ENCODE assay signal across 1 cellular context in the genomic region with DNA sequence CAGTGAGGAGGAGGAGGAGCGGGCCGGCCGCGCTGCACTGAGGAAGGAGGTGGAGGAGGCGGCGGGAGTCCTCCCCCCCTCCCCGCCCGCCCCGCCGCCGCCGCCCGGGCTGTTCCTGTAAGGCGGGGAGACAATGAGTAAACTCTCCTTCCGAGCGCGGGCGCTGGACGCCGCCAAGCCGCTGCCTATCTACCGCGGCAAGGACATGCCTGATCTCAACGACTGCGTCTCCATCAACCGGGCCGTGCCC.
TF ChIP-seq lines count a peak whose summit lies in the region.

No MANE protein-coding gene starts in this region.

TF ChIP-seq in K562, 482 proteins besides CTCF, POLR2A, EP300 and RAD21 (continued from another document and continues in another):
- no peak for TF ChIP-seq ZBTB2 (IDR thresholded peaks at IDR 0.05)
- no peak for TF ChIP-seq HDAC6 (IDR thresholded peaks at IDR 0.05; ENCODE audit: low read depth, low read length)
- TF ChIP-seq, protein P1, sequence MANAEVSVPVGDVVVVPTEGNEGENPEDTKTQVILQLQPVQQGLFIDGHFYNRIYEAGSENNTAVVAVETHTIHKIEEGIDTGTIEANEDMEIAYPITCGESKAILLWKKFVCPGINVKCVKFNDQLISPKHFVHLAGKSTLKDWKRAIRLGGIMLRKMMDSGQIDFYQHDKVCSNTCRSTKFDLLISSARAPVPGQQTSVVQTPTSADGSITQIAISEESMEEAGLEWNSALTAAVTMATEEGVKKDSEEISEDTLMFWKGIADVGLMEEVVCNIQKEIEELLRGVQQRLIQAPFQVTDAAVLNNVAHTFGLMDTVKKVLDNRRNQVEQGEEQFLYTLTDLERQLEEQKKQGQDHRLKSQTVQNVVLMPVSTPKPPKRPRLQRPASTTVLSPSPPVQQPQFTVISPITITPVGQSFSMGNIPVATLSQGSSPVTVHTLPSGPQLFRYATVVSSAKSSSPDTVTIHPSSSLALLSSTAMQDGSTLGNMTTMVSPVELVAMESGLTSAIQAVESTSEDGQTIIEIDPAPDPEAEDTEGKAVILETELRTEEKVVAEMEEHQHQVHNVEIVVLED (CRISPR knock-in tag; IDR thresholded peaks at IDR 0.05), result no peak
- TF ChIP-seq, protein P2, sequence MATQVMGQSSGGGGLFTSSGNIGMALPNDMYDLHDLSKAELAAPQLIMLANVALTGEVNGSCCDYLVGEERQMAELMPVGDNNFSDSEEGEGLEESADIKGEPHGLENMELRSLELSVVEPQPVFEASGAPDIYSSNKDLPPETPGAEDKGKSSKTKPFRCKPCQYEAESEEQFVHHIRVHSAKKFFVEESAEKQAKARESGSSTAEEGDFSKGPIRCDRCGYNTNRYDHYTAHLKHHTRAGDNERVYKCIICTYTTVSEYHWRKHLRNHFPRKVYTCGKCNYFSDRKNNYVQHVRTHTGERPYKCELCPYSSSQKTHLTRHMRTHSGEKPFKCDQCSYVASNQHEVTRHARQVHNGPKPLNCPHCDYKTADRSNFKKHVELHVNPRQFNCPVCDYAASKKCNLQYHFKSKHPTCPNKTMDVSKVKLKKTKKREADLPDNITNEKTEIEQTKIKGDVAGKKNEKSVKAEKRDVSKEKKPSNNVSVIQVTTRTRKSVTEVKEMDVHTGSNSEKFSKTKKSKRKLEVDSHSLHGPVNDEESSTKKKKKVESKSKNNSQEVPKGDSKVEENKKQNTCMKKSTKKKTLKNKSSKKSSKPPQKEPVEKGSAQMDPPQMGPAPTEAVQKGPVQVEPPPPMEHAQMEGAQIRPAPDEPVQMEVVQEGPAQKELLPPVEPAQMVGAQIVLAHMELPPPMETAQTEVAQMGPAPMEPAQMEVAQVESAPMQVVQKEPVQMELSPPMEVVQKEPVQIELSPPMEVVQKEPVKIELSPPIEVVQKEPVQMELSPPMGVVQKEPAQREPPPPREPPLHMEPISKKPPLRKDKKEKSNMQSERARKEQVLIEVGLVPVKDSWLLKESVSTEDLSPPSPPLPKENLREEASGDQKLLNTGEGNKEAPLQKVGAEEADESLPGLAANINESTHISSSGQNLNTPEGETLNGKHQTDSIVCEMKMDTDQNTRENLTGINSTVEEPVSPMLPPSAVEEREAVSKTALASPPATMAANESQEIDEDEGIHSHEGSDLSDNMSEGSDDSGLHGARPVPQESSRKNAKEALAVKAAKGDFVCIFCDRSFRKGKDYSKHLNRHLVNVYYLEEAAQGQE (CRISPR knock-in tag; IDR thresholded peaks at IDR 0.05; ENCODE audit: low read depth), result no peak
- no peak; the same call in 1 of the 2 replicates for TF ChIP-seq POLR2G (IDR thresholded peaks at IDR 0.05; ENCODE audit: low read depth, low read length)
- TF ChIP-seq ZNF277 (CRISPR knock-in tag; IDR thresholded peaks at IDR 0.05; ENCODE audit: borderline replicate concordance), result no peak
- TF ChIP-seq TAF1 (IDR thresholded peaks at IDR 0.05; ENCODE audit: control insufficient read depth, extremely low read depth, insufficient read depth, low read length, severe bottlenecking), result no peak
- TF ChIP-seq PHTF2 (CRISPR knock-in tag; IDR thresholded peaks at IDR 0.05), result no peak
- TF ChIP-seq, protein P3, sequence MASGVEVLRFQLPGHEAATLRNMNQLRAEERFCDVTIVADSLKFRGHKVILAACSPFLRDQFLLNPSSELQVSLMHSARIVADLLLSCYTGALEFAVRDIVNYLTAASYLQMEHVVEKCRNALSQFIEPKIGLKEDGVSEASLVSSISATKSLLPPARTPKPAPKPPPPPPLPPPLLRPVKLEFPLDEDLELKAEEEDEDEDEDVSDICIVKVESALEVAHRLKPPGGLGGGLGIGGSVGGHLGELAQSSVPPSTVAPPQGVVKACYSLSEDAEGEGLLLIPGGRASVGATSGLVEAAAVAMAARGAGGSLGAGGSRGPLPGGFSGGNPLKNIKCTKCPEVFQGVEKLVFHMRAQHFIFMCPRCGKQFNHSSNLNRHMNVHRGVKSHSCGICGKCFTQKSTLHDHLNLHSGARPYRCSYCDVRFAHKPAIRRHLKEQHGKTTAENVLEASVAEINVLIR (CRISPR knock-in tag; IDR thresholded peaks at IDR 0.05), result no peak
- TF ChIP-seq ZNF444 (CRISPR knock-in tag; IDR thresholded peaks at IDR 0.05), result no peak
- TF ChIP-seq RBM14 (IDR thresholded peaks at IDR 0.05; ENCODE audit: borderline replicate concordance, insufficient read depth, low read depth, low read length), result no peak
- TF ChIP-seq FOXA1 (IDR thresholded peaks at IDR 0.05; ENCODE audit: borderline replicate concordance), result no peak
- TF ChIP-seq NFRKB (IDR thresholded peaks at IDR 0.05; ENCODE audit: low read depth), result no peak; the same call in 1 of the 2 replicates
- TF ChIP-seq ZNF717 (CRISPR knock-in tag; IDR thresholded peaks at IDR 0.05), result no peak
- TF ChIP-seq, protein P4, sequence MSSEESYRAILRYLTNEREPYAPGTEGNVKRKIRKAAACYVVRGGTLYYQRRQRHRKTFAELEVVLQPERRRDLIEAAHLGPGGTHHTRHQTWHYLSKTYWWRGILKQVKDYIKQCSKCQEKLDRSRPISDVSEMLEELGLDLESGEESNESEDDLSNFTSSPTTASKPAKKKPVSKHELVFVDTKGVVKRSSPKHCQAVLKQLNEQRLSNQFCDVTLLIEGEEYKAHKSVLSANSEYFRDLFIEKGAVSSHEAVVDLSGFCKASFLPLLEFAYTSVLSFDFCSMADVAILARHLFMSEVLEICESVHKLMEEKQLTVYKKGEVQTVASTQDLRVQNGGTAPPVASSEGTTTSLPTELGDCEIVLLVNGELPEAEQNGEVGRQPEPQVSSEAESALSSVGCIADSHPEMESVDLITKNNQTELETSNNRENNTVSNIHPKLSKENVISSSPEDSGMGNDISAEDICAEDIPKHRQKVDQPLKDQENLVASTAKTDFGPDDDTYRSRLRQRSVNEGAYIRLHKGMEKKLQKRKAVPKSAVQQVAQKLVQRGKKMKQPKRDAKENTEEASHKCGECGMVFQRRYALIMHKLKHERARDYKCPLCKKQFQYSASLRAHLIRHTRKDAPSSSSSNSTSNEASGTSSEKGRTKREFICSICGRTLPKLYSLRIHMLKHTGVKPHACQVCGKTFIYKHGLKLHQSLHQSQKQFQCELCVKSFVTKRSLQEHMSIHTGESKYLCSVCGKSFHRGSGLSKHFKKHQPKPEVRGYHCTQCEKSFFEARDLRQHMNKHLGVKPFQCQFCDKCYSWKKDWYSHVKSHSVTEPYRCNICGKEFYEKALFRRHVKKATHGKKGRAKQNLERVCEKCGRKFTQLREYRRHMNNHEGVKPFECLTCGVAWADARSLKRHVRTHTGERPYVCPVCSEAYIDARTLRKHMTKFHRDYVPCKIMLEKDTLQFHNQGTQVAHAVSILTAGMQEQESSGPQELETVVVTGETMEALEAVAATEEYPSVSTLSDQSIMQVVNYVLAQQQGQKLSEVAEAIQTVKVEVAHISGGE (CRISPR knock-in tag; IDR thresholded peaks at IDR 0.05), result no peak
- no peak for TF ChIP-seq ZNF121 (CRISPR knock-in tag; conservative IDR thresholded peaks at IDR 0.05)
- no peak for TF ChIP-seq CREB5 (CRISPR knock-in tag; IDR thresholded peaks at IDR 0.05)
- TF ChIP-seq MEF2D (tag; conservative IDR thresholded peaks at IDR 0.05; ENCODE audit: low read depth), result no peak
- TF ChIP-seq, protein P5, sequence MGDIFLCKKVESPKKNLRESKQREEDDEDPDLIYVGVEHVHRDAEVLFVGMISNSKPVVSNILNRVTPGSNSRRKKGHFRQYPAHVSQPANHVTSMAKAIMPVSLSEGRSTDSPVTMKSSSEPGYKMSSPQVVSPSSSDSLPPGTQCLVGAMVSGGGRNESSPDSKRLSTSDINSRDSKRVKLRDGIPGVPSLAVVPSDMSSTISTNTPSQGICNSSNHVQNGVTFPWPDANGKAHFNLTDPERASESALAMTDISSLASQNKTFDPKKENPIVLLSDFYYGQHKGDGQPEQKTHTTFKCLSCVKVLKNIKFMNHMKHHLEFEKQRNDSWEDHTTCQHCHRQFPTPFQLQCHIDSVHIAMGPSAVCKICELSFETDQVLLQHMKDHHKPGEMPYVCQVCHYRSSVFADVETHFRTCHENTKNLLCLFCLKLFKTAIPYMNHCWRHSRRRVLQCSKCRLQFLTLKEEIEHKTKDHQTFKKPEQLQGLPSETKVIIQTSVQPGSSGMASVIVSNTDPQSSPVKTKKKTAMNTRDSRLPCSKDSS (IDR thresholded peaks at IDR 0.05; ENCODE audit: low read depth, partially characterized antibody), result no peak
- no peak for TF ChIP-seq ZNF408 (CRISPR knock-in tag; IDR thresholded peaks at IDR 0.05; ENCODE audit: low read depth)
- no peak for TF ChIP-seq ZZZ3 (IDR thresholded peaks at IDR 0.05)
- no peak for TF ChIP-seq FOXA3 (CRISPR knock-in tag; conservative IDR thresholded peaks at IDR 0.05 in 1 of 2, IDR thresholded peaks at IDR 0.05 in 1 of 2)
- TF ChIP-seq, protein P6, sequence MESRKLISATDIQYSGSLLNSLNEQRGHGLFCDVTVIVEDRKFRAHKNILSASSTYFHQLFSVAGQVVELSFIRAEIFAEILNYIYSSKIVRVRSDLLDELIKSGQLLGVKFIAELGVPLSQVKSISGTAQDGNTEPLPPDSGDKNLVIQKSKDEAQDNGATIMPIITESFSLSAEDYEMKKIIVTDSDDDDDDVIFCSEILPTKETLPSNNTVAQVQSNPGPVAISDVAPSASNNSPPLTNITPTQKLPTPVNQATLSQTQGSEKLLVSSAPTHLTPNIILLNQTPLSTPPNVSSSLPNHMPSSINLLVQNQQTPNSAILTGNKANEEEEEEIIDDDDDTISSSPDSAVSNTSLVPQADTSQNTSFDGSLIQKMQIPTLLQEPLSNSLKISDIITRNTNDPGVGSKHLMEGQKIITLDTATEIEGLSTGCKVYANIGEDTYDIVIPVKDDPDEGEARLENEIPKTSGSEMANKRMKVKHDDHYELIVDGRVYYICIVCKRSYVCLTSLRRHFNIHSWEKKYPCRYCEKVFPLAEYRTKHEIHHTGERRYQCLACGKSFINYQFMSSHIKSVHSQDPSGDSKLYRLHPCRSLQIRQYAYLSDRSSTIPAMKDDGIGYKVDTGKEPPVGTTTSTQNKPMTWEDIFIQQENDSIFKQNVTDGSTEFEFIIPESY (CRISPR knock-in tag; IDR thresholded peaks at IDR 0.05), result no peak
- TF ChIP-seq SAP30 (IDR thresholded peaks at IDR 0.05; ENCODE audit: borderline replicate concordance, insufficient read depth, low read depth, low read length, poor library complexity, severe bottlenecking), result no peak
- TF ChIP-seq HMGN3 (IDR thresholded peaks at IDR 0.05; ENCODE audit: borderline replicate concordance, extremely low read depth, insufficient read length, low read depth, low read length), result no peak
- no peak for TF ChIP-seq ZNF699 (CRISPR knock-in tag; IDR thresholded peaks at IDR 0.05; ENCODE audit: insufficient replicate concordance)
- TF ChIP-seq KDM4B (IDR thresholded peaks at IDR 0.05; ENCODE audit: borderline replicate concordance in 2 of 2, low read depth in 1 of 2), result peak in 1 of 2 experiments; percentile 95; a peak in 1 of 4 replicates
- no peak; a peak in 1 of 4 replicates for TF ChIP-seq TEAD1 (CRISPR knock-in tag; IDR thresholded peaks at IDR 0.05)
- TF ChIP-seq ZBTB8A (IDR thresholded peaks at IDR 0.05; ENCODE audit: partially characterized antibody), result no peak
- TF ChIP-seq CBX3 (IDR thresholded peaks at IDR 0.05; ENCODE audit: borderline replicate concordance in 1 of 2, low read length in 2 of 2), result no peak
